In genomic region chr17:32341857-32342602, GRCh38 we compare ENCODE assay signal across 8 cellular contexts.
DNase-seq lines count a peak whose midpoint lies in the region; ATAC-seq and TF ChIP-seq lines count a peak whose summit lies in the region.

C17orf75 (minus strand) TSS chr17:32342173; CDS start chr17:32342139, 34 bp downstream.

- peak; percentile 77 for ATAC-seq in GM18511 (IDR thresholded peaks at IDR 0.05; ENCODE audit: unreplicated experiment)
- ATAC-seq in HG03095 (IDR thresholded peaks at IDR 0.05; ENCODE audit: unreplicated experiment), result peak; percentile 71

- TF ChIP-seq CTCF in 22Rv1 (IDR thresholded peaks at IDR 0.05), result no peak
- no peak for TF ChIP-seq CTCF in choroid plexus epithelial cell (conservative IDR thresholded peaks at IDR 0.05; ENCODE audit: low read depth, low read length)

- peak; percentile 72 for DNase-seq in NCI-H345 treated with DMSO at 0.1 percent for 48 hours (lab: John Stamatoyannopoulos, UW; ENCODE audit: unreplicated experiment)
- peak; percentile 76 to 77 for DNase-seq in activated CD4-positive, alpha-beta T cell treated with anti-CD3 and anti-CD28 coated beads for 4 hours
- DNase-seq in choroid plexus epithelial cell (ENCODE audit: low read depth), result peak; percentile 77
- DNase-seq in stimulated activated CD4-positive, alpha-beta T cell treated with anti-CD3 and anti-CD28 coated beads, Interleukin-1b, Interleukin-23, amount 100 ng/mL, for 24 hours (ENCODE audit: low read depth in 4 of 4, low spot score in 1 of 4), result peak; percentile 61 to 79 (median 72)

- H3K4me3 ChIP-seq in choroid plexus epithelial cell (ENCODE audit: low read depth, low read length), result peak within 1 kb of the TSS; percentile 77

- H3K27me3 ChIP-seq in layer of hippocampus (ENCODE audit: control insufficient read depth, insufficient read depth, low read length), result no peaks in the 10 kb centered on the region

- H3K27ac ChIP-seq in 22Rv1, result peak within 1 kb of the TSS; percentile 86
- peak within 1 kb of the TSS; percentile 89 for H3K27ac ChIP-seq in layer of hippocampus (ENCODE audit: low read depth, low read length)

Comparison
In these comparisons a context has a peak if more than half of its experiments do, and no peak if none do; other contexts are left out.
1. Peak in every context shown above with its lines: DNase-seq, ATAC-seq, H3K4me3 ChIP-seq and H3K27ac ChIP-seq.